In genomic region chr1:3744646-3745045, GRCh38 we compare ENCODE assay signal across 20 cellular contexts. TPM values are rescaled to one million over a fixed set of nuclear protein-coding genes. Genes with fewer than 3 reads are reported as not detected.
"Had no signal": no experiment of that assay in that cellular context is flagged by ENCODE, and none has a peak within 500 bp of the region (broad histone marks: within the 10 kb centered on the region; RNA-seq: fewer than 3 reads in every experiment).

No MANE protein-coding gene starts in this region.

- H3K27me3 ChIP-seq: ascending aorta, cardiac muscle cell, colonic mucosa, heart left ventricle, suprapubic skin, upper lobe of left lung had no signal

- H3K4me3 ChIP-seq: ascending aorta, cardiac muscle cell, colonic mucosa, heart left ventricle, suprapubic skin, upper lobe of left lung had no signal

- DNase-seq: activated CD4-positive, alpha-beta T cell treated with anti-CD3 and anti-CD28 coated beads, Interleukin-2, amount 50 U/mL, for 4 hours; activated CD4-positive, CD25-positive, alpha-beta regulatory T cell treated with anti-CD3 and anti-CD28 coated beads, Interleukin-2, amount 50 U/mL, for 72 hours; activated T-cell treated with anti-CD3 and anti-CD28 coated beads, Interleukin-2, amount 50 U/mL, for 24 hours; colonic mucosa; effector CD4-positive, alpha-beta T cell; kidney glomerular epithelial cell; stimulated activated naive CD8-positive, alpha-beta T cell treated with anti-CD3 and anti-CD28 coated beads, Interleukin-15, Interleukin-2, amounts not matched to agents 100 U/mL and 50 U/mL, for 24 hours; SW 1271; upper lobe of left lung had no signal

- H3K27ac ChIP-seq: ascending aorta, cardiac muscle cell, colonic mucosa, heart left ventricle, suprapubic skin, upper lobe of left lung had no signal

- H3K36me3 ChIP-seq: colonic mucosa had no signal

- H3K27ac Mint-ChIP-seq: T-helper 2 cell treated with Interferon-gamma antibody and Interleukin-4, amounts not matched to agents 5 μg/mL and 100 μg/mL, for 36 hours had no signal

- H3K27me3 Mint-ChIP-seq: activated T-cell treated with anti-CD3 and anti-CD28 coated beads, Interleukin-2, amount 50 U/mL, for 24 hours had no signal

- H3K9me3 ChIP-seq: ascending aorta, colonic mucosa, heart left ventricle, suprapubic skin, upper lobe of left lung had no signal

- H3K9me3 Mint-ChIP-seq: activated T-cell treated with anti-CD3 and anti-CD28 coated beads, Interleukin-2, amount 50 U/mL, for 24 hours; T-helper 2 cell treated with Interferon-gamma antibody and Interleukin-4, amounts not matched to agents 5 μg/mL and 100 μg/mL, for 36 hours had no signal

- ATAC-seq: heart left ventricle; right cardiac atrium; stimulated activated naive CD8-positive, alpha-beta T cell treated with anti-CD3 and anti-CD28 coated beads, Interleukin-15, Interleukin-2, amounts not matched to agents 100 U/mL and 50 U/mL, for 24 hours had no signal

- H3K4me3 Mint-ChIP-seq: T-helper 2 cell treated with Interferon-gamma antibody and Interleukin-4, amounts not matched to agents 5 μg/mL and 100 μg/mL, for 36 hours had no signal

RNA-seq across cellular contexts. Expression of gene CCDC27, which starts 7.6 kb away (rescaled TPM):
- total RNA-seq: ascending aorta, colonic mucosa, fibroblast of lung, frontal cortex, heart left ventricle, liver, myocyte, posterior vena cava, suprapubic skin, upper lobe of left lung had no signal
- polyA plus RNA-seq: fibroblast of lung, heart left ventricle, liver, right cardiac atrium had no signal

RNA-seq across cellular contexts. Expression of gene SMIM1, which starts 27.9 kb away (rescaled TPM):
- total RNA-seq: ascending aorta, frontal cortex, myocyte had no signal
- polyA plus RNA-seq: fibroblast of lung had no signal
